12 cellular contexts compared by ENCODE assay signal in the genomic region with DNA sequence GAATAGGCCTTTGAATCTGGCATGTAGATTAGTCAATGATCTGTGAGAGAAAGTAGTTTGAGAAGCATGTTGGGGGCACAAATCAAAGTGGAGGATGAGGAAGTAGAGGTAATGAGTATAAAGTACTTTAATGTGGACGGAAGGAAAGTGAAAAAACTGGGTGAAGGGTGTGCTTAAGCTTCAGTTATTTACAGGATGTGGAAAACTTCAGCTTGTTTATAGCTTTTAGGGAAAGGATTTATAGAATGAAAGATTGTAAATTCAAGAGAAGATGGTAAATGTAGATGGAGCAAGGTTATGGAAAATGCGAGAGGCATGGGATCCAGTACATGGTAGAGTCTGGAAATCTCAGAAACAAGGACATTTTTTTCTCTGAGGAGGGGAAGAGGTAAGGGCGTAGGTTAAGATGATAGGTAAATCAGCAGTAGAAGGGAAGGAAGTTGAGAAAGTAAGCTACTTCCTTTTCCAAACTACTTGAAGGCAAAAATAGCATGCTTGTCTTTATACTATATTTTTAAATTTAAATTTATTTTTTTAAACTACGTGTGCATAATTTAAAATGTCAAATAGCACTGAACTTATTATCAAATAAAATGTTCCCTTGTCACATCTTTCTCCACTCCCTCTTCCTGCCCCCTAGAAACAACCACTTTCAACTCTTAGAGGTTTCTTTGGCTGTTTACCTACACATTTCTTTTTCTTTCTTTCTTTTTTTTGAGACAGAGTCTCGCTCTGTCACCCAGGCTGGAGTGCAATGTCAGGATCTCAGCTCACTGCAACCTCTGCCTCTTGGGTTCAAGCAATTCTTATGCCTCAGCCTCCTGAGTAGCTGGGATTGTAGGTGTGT. TPM values are rescaled to one million over a fixed set of nuclear protein-coding genes. Genes with fewer than 3 reads are reported as not detected.
DNase-seq lines count a peak whose midpoint lies in the region; ATAC-seq and TF ChIP-seq lines count a peak whose summit lies in the region.
"Had no signal": no experiment of that assay in that cellular context is flagged by ENCODE, and none has a peak within 500 bp of the region (broad histone marks: within the 10 kb centered on the region; RNA-seq: fewer than 3 reads in every experiment).

No MANE protein-coding gene starts in this region.

- no peak overlapping the region for H2AK5ac ChIP-seq in trophoblast cell (ENCODE audit: low read length)

- H3K9me3 ChIP-seq in DND-41 (ENCODE audit: insufficient read depth, low read length, severe bottlenecking) (no peaks in the 10 kb centered on the region), trophoblast cell (ENCODE audit: insufficient read depth, low read depth, low read length) (no peaks in the 10 kb centered on the region)
- H3K9me3 ChIP-seq: gastroesophageal sphincter had no signal

- H3K18ac ChIP-seq in trophoblast cell (ENCODE audit: low read length), result no peak overlapping the region

- POLR2A ChIA-PET in activated naive CD8-positive, alpha-beta T cell treated with anti-CD3 and anti-CD28 coated beads, Interleukin-2, amount 10 ng/mL, durations not matched to agents 7 days and 5 days (lab: Charles Lee), result interaction anchor here (1.0 to 3.1 kb wide), 6 partner anchors 8 to 119 kb away, joined by 3 to 20 read pairs (median 4); a partner anchor contains a TSS

- H2BK5ac ChIP-seq in trophoblast cell (ENCODE audit: low read depth, low read length, poor library complexity), result no peak overlapping the region

- H3K9ac ChIP-seq in DND-41 (ENCODE audit: low read depth, low read length) (peak overlapping the region; percentile 36), trophoblast cell (ENCODE audit: low read length) (no peak overlapping the region)

- no peak overlapping the region for H4K91ac ChIP-seq in trophoblast cell (ENCODE audit: low read depth, low read length)

- no peak overlapping the region for H4K12ac ChIP-seq in trophoblast cell (ENCODE audit: low read depth, low read length)

- no peaks in the 10 kb centered on the region for H3K36me3 Mint-ChIP-seq in IgD-negative memory B cell
- peaks cover 3% of the 10 kb centered on the region for H3K36me3 Mint-ChIP-seq in activated naive CD8-positive, alpha-beta T cell treated with anti-CD3 and anti-CD28 coated beads, Interleukin-2, amount 10 ng/mL, durations not matched to agents 7 days and 5 days
- no peaks in the 10 kb centered on the region for H3K36me3 Mint-ChIP-seq in naive B cell

- peaks cover 53% of the 10 kb centered on the region for H3K4me1 ChIP-seq in DND-41 (ENCODE audit: insufficient read depth, low read length)
- H3K4me1 ChIP-seq in trophoblast cell (ENCODE audit: control insufficient read depth in 1 of 2, insufficient read depth in 2 of 2, low read length in 2 of 2), result no peaks in the 10 kb centered on the region

- H3K14ac ChIP-seq in trophoblast cell (ENCODE audit: low read length), result no peak overlapping the region

- 100% methylated on average over 1 of the region's 5 CpGs for WGBS in trophoblast cell (ENCODE audit: extremely low coverage, insufficient coverage, insufficient read length)

- H3K9me3 Mint-ChIP-seq in IgD-negative memory B cell, result no peaks in the 10 kb centered on the region
- no peaks in the 10 kb centered on the region for H3K9me3 Mint-ChIP-seq in activated naive CD8-positive, alpha-beta T cell treated with anti-CD3 and anti-CD28 coated beads, Interleukin-2, amount 10 ng/mL, durations not matched to agents 7 days and 5 days
- H3K9me3 Mint-ChIP-seq in naive B cell, result no peaks in the 10 kb centered on the region
- H3K9me3 Mint-ChIP-seq: brain had no signal

- H3K27ac Mint-ChIP-seq in IgD-negative memory B cell (peak overlapping the region in 1 of 3 donors; percentile 93), naive B cell (peak overlapping the region in 4 of 6 donors; percentile 55 to 95 (median 94))
- H3K27ac Mint-ChIP-seq in activated naive CD8-positive, alpha-beta T cell treated with anti-CD3 and anti-CD28 coated beads, Interleukin-2, amount 10 ng/mL, durations not matched to agents 7 days and 5 days, result peak overlapping the region; percentile 95

- peaks cover 45 to 52% (median 49%) of the 10 kb centered on the region in 3 donors for H3K4me1 Mint-ChIP-seq in IgD-negative memory B cell
- peaks cover 51% of the 10 kb centered on the region for H3K4me1 Mint-ChIP-seq in activated naive CD8-positive, alpha-beta T cell treated with anti-CD3 and anti-CD28 coated beads, Interleukin-2, amount 10 ng/mL, durations not matched to agents 7 days and 5 days
- peaks cover 50 to 74% (median 59%) of the 10 kb centered on the region in 3 donors for H3K4me1 Mint-ChIP-seq in naive B cell

- peak overlapping the region in 1 of 2 experiments; percentile 30; a peak in 2 of 4 replicates for H3K4me3 ChIP-seq in DND-41 (ENCODE audit: low read depth in 1 of 2, low read length in 2 of 2)
- no peak overlapping the region for H3K4me3 ChIP-seq in trophoblast cell (ENCODE audit: low read depth, low read length)
- H3K4me3 ChIP-seq: gastroesophageal sphincter had no signal

- peak; percentile 90 for ATAC-seq in DND-41 (ENCODE audit: insufficient read depth, low read depth)
- peak; percentile 64 for ATAC-seq in activated naive CD8-positive, alpha-beta T cell treated with anti-CD3 and anti-CD28 coated beads, Interleukin-2, amount 10 ng/mL, durations not matched to agents 7 days and 5 days (ENCODE audit: low read depth)
- peak; percentile 71 to 79 for ATAC-seq in naive B cell (ENCODE audit: low read depth in 2 of 2)
- ATAC-seq: gastroesophageal sphincter had no signal

- H3K27me3 Mint-ChIP-seq in IgD-negative memory B cell (no peaks in the 10 kb centered on the region), naive B cell (no peaks in the 10 kb centered on the region)
- no peaks in the 10 kb centered on the region for H3K27me3 Mint-ChIP-seq in activated naive CD8-positive, alpha-beta T cell treated with anti-CD3 and anti-CD28 coated beads, Interleukin-2, amount 10 ng/mL, durations not matched to agents 7 days and 5 days
- H3K27me3 Mint-ChIP-seq: brain had no signal

- H4K8ac ChIP-seq in trophoblast cell (ENCODE audit: low read depth, low read length), result no peak overlapping the region

- H3K79me1 ChIP-seq in trophoblast cell (ENCODE audit: low read length), result no peaks in the 10 kb centered on the region

- no peak for TF ChIP-seq CTCF in DND-41 (IDR thresholded peaks at IDR 0.05; ENCODE audit: borderline replicate concordance, extremely low read depth, low read length, poor library complexity, severe bottlenecking)
- TF ChIP-seq CTCF in GM20000 (IDR thresholded peaks at IDR 0.05; ENCODE audit: extremely low read depth, missing control alignments), result no peak

- peak overlapping the region; percentile 70 for H3K27ac ChIP-seq in DND-41 (ENCODE audit: low read length)
- H3K27ac ChIP-seq in trophoblast cell (ENCODE audit: low read depth, low read length), result no peak overlapping the region
- H3K27ac ChIP-seq: gastroesophageal sphincter had no signal

- peaks cover 94% of the 10 kb centered on the region for H3K79me2 ChIP-seq in DND-41 (ENCODE audit: insufficient read depth, low read length)
- H3K79me2 ChIP-seq in trophoblast cell (ENCODE audit: control insufficient read depth, insufficient read depth, low read length, poor library complexity), result no peaks in the 10 kb centered on the region

- H3K4me2 ChIP-seq in DND-41 (ENCODE audit: insufficient read depth, low read length), result peak overlapping the region; percentile 51
- H3K4me2 ChIP-seq in trophoblast cell (ENCODE audit: low read length), result no peak overlapping the region

- H2BK12ac ChIP-seq in trophoblast cell (ENCODE audit: low read length), result no peak overlapping the region

- no peaks in the 10 kb centered on the region for H3K27me3 ChIP-seq in DND-41 (ENCODE audit: insufficient read depth, low read length, poor library complexity)
- H3K27me3 ChIP-seq in trophoblast cell (ENCODE audit: insufficient read depth, low read length), result no peaks in the 10 kb centered on the region
- H3K27me3 ChIP-seq: gastroesophageal sphincter had no signal

- no peak overlapping the region for H3K23ac ChIP-seq in trophoblast cell (ENCODE audit: low read length)

- no peak overlapping the region for H2BK120ac ChIP-seq in trophoblast cell (ENCODE audit: insufficient read depth, low read length, poor library complexity)

- H2AFZ ChIP-seq in DND-41 (ENCODE audit: low read depth, low read length) (peak overlapping the region; percentile 38; the same call in 1 of the 2 replicates), trophoblast cell (ENCODE audit: insufficient read depth, low read length, poor library complexity) (no peak overlapping the region)

- H3K4ac ChIP-seq in trophoblast cell (ENCODE audit: low read depth, low read length), result no peak overlapping the region

- H3K36me3 ChIP-seq in DND-41 (ENCODE audit: insufficient read depth, low read length), result no peaks in the 10 kb centered on the region
- H3K36me3 ChIP-seq in trophoblast cell (ENCODE audit: control insufficient read depth in 1 of 2, insufficient read depth in 2 of 2, low read length in 2 of 2), result no peaks in the 10 kb centered on the region
- H3K36me3 ChIP-seq: gastroesophageal sphincter had no signal

- DNase-seq in DND-41, result peak; percentile 43
- no peak for DNase-seq in activated naive CD8-positive, alpha-beta T cell treated with anti-CD3 and anti-CD28 coated beads, Interleukin-2, amount 10 ng/mL, durations not matched to agents 7 days and 5 days
- DNase-seq in naive B cell, result peak; percentile 52
- no peak for DNase-seq in retina
- no peak for DNase-seq in GM20000 (ENCODE audit: low spot score)
- DNase-seq in trophoblast cell, result no peak
- no peak for DNase-seq in middle frontal gyrus (ENCODE audit: extremely low spot score, low spot score)
- DNase-seq: Calu3, NCI-H1092 treated with DMSO at 0.1 percent for 48 hours had no signal

- peak overlapping the region in 3 of 4 donors; percentile 73 to 93 (median 83) for H3K4me3 Mint-ChIP-seq in IgD-negative memory B cell
- peak overlapping the region; percentile 84 for H3K4me3 Mint-ChIP-seq in activated naive CD8-positive, alpha-beta T cell treated with anti-CD3 and anti-CD28 coated beads, Interleukin-2, amount 10 ng/mL, durations not matched to agents 7 days and 5 days
- H3K4me3 Mint-ChIP-seq in naive B cell, result peak overlapping the region in 5 of 8 donors; percentile 76 to 89 (median 87)
- H3K4me3 Mint-ChIP-seq: brain had no signal

- peaks cover 9% of the 10 kb centered on the region; the same call in 1 of the 2 replicates for H4K20me1 ChIP-seq in DND-41 (ENCODE audit: insufficient read depth, low read length)

RNA-seq across cellular contexts. Expression of a gene that starts 8.5 kb away (rescaled TPM):
- polyA plus RNA-seq in IgD-negative memory B cell (21.6 TPM), naive B cell (ENCODE audit: low read depth in 6 of 6) (10 to 100 TPM; 17.7 to 31.3 (median 21.8) TPM)
- total RNA-seq in activated naive CD8-positive, alpha-beta T cell treated with anti-CD3 and anti-CD28 coated beads, Interleukin-2, amount 10 ng/mL, durations not matched to agents 7 days and 5 days, result 10 to 100 TPM; 22.1 to 23.1 TPM
- polyA plus RNA-seq in trophoblast cell (2013), result 3.9 and 4.1 TPM in 2 replicates

Comparison
In these comparisons a context has a peak if more than half of its experiments do, and no peak if none do; other contexts are left out.
1. DNase-seq: peak in DND-41 (single experiment) and naive B cell (single experiment); none in activated naive CD8-positive, alpha-beta T cell treated with anti-CD3 and anti-CD28 coated beads, Interleukin-2, amount 10 ng/mL, durations not matched to agents 7 days and 5 days (single experiment), retina (single experiment), GM20000 (single experiment), trophoblast cell (0 of 2) and middle frontal gyrus (single experiment).
2. Peak in every context shown above with its lines, with median percentiles within 50 percentile points of each other: ATAC-seq and H3K4me3 Mint-ChIP-seq.